34 cellular contexts compared by ENCODE assay signal in the genomic region with DNA sequence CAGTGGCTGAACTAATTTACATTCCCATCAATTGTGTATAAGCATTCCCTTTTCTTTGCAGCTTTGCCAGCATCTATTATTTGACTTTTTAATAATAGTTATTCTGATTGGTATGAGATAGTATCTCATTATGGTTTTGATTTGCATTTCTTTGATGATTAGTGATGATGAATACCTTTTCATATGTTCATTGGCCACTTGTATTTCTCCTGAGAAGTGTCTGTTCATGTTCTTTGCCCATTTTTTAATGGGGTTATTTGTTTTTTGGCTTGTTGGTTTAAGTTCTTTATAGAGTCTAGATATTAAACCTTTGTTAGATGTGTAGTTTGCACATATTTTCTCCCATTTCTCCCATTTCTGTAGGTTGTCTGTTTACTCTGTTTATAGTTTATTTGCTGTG.
"Had no signal": no experiment of that assay in that cellular context is flagged by ENCODE, and none has a peak within 500 bp of the region (broad histone marks: within the 10 kb centered on the region; RNA-seq: fewer than 3 reads in every experiment).

No MANE protein-coding gene starts in this region.

- DNase-seq: Karpas-422, Kasumi-1, KG1, MG63, MM.1S, MV-4-11, NCI-H1048, NCI-H1092, NCI-H1092 treated with DMSO at 0.1 percent for 48 hours, NCI-H1105, NCI-H1105 treated with DMSO at 0.1 percent for 48 hours, NCI-H1417, NCI-H1417 treated with DMSO at 0.1 percent for 48 hours, NCI-H1436, NCI-H1436 treated with DMSO at 0.1 percent for 48 hours, NCI-H146, NCI-H1694, NCI-H1694 treated with DMSO at 0.1 percent for 48 hours, NCI-H187, NCI-H187 treated with DMSO at 0.1 percent for 48 hours, NCI-H1930, NCI-H2029, NCI-H2029 treated with DMSO at 0.1 percent for 48 hours, NCI-H2081, NCI-H2081 treated with DMSO at 0.1 percent for 48 hours, NCI-H2107, NCI-H2171, NCI-H2171 treated with DMSO at 0.1 percent for 48 hours, NCI-H2227 treated with DMSO at 0.1 percent for 48 hours, NCI-H226, NCI-H345, NCI-H446, NCI-H446 treated with DMSO at 0.1 percent for 48 hours had no signal

- H3K27ac ChIP-seq: KMS-11 had no signal

- H3K36me3 ChIP-seq: MG63 had no signal

- H3K4me3 ChIP-seq: MG63 had no signal

- H3K27me3 ChIP-seq: MG63 had no signal
